Comparison of ENCODE assay signal across 13 cellular contexts in genomic region chr6:32609391-32609730, GRCh38. TPM values are rescaled to one million over a fixed set of nuclear protein-coding genes. Genes with fewer than 3 reads are reported as not detected.
DNase-seq lines count a peak whose midpoint lies in the region; ATAC-seq and TF ChIP-seq lines count a peak whose summit lies in the region.
"Had no signal": no experiment of that assay in that cellular context is flagged by ENCODE, and none has a peak within 500 bp of the region (broad histone marks: within the 10 kb centered on the region; RNA-seq: fewer than 3 reads in every experiment).

No MANE protein-coding gene starts in this region.

- no peak for DNase-seq in heart right ventricle
- DNase-seq in left cardiac atrium = no peak
- no peak for DNase-seq in adrenal gland
- DNase-seq in vagina (ENCODE audit: extremely low spot score in 2 of 2) = no peak
- no peak for DNase-seq in stimulated activated naive CD4-positive, alpha-beta T cell (lab: John Stamatoyannopoulos, UW)
- no peak for DNase-seq in activated T-helper 2 cell treated with anti-CD3 and anti-CD28 coated beads, Interferon-gamma antibody, Interleukin-2, Interleukin-4, amounts not matched to agents 10 μg/mL and 5 μg/mL and 100 μg/mL, durations not matched to agents 14 hours and 24 hours and 36 hours (ENCODE audit: low spot score)
- DNase-seq: activated B cell treated with CpG ODN at 0.5 μM for 24 hours, NCI-H2171 treated with DMSO at 0.1 percent for 48 hours, transverse colon had no signal

- no peak overlapping the region for H3K4me3 Mint-ChIP-seq in activated T-helper 2 cell treated with anti-CD3 and anti-CD28 coated beads, Interferon-gamma antibody, Interleukin-2, Interleukin-4, amounts not matched to agents 10 μg/mL and 5 μg/mL and 100 μg/mL, durations not matched to agents 14 hours and 24 hours and 36 hours (ENCODE audit: low read depth)
- H3K4me3 Mint-ChIP-seq: activated B cell treated with CpG ODN at 0.5 μM for 24 hours had no signal

- intact Hi-C loops in heart right ventricle (cut with DNase I) = loop anchor here in 1 of 10 donors (5.0 kb wide), 1 partner anchor 172 kb away; the partner anchor contains the start of gene HLA-DRA
- intact Hi-C loops in left cardiac atrium (cut with DNase I) = no loop called here
- intact Hi-C loops in adrenal gland (cut with DNase I) = no loop called here
- intact Hi-C loops in vagina (cut with DNase I) = no loop called here
- intact Hi-C loops in activated T-helper 2 cell treated with anti-CD3 and anti-CD28 coated beads, Interferon-gamma antibody, Interleukin-2, Interleukin-4, amounts not matched to agents 10 μg/mL and 5 μg/mL and 100 μg/mL, durations not matched to agents 14 hours and 24 hours and 36 hours (cut with micrococcal nuclease) = loop anchor here (10.0 kb wide), 1 partner anchor 735 kb away; no protein-coding TSS in a partner anchor

- peaks cover 16% of the 10 kb centered on the region for H3K4me1 Mint-ChIP-seq in activated T-helper 2 cell treated with anti-CD3 and anti-CD28 coated beads, Interferon-gamma antibody, Interleukin-2, Interleukin-4, amounts not matched to agents 10 μg/mL and 5 μg/mL and 100 μg/mL, durations not matched to agents 14 hours and 24 hours and 36 hours (ENCODE audit: low read depth)

- peaks cover 10% of the 10 kb centered on the region for H3K27me3 Mint-ChIP-seq in activated T-helper 2 cell treated with anti-CD3 and anti-CD28 coated beads, Interferon-gamma antibody, Interleukin-2, Interleukin-4, amounts not matched to agents 10 μg/mL and 5 μg/mL and 100 μg/mL, durations not matched to agents 14 hours and 24 hours and 36 hours (ENCODE audit: low read depth)
- H3K27me3 Mint-ChIP-seq: activated B cell treated with CpG ODN at 0.5 μM for 24 hours had no signal

- H3K36me3 Mint-ChIP-seq in activated T-helper 2 cell treated with anti-CD3 and anti-CD28 coated beads, Interferon-gamma antibody, Interleukin-2, Interleukin-4, amounts not matched to agents 10 μg/mL and 5 μg/mL and 100 μg/mL, durations not matched to agents 14 hours and 24 hours and 36 hours (ENCODE audit: low read depth) = no peaks in the 10 kb centered on the region

- TF ChIP-seq CTCF in heart right ventricle (IDR thresholded peaks at IDR 0.05) (no peak), adrenal gland (IDR thresholded peaks at IDR 0.05) (no peak), vagina (IDR thresholded peaks at IDR 0.05) (no peak)

- H3K27ac ChIP-seq in heart right ventricle (peak overlapping the region in 9 of 10 donors; percentile 43 to 90 (median 81)), adrenal gland (peak overlapping the region in 3 of 5 donors; percentile 45 to 83 (median 56)), vagina (peak overlapping the region; percentile 48)

- peaks cover 0 to 13% (median 0%) of the 10 kb centered on the region in 9 donors for H3K4me1 ChIP-seq in heart right ventricle
- no peaks in the 10 kb centered on the region for H3K4me1 ChIP-seq in adrenal gland (replicated peaks in 1 of 2)
- peaks cover 4% of the 10 kb centered on the region for H3K4me1 ChIP-seq in mucosa of stomach (ENCODE audit: control insufficient read depth, insufficient read depth, low read length)
- no peaks in the 10 kb centered on the region for H3K4me1 ChIP-seq in vagina
- H3K4me1 ChIP-seq: transverse colon had no signal

- H3K4me3 ChIP-seq in heart right ventricle (peak overlapping the region in 2 of 10 donors; percentile 9 to 12), adrenal gland (no peak overlapping the region), mucosa of stomach (ENCODE audit: low read length) (no peak overlapping the region), vagina (no peak overlapping the region)

- H3K27me3 ChIP-seq in heart right ventricle (no peaks in the 10 kb centered on the region), adrenal gland (no peaks in the 10 kb centered on the region), mucosa of stomach (ENCODE audit: control insufficient read depth, insufficient read depth, low read length) (no peaks in the 10 kb centered on the region), vagina (no peaks in the 10 kb centered on the region)
- H3K27me3 ChIP-seq: foreskin keratinocyte, transverse colon had no signal

- WGBS in heart right ventricle, 2 donors = 57 to 60% methylated on average over 3 of the region's 3 CpGs
- 38 to 72% (median 53%) methylated on average over 2 to 3 of the region's 3 CpGs for WGBS in adrenal gland, 4 donors

- no peaks in the 10 kb centered on the region for H3K9me3 Mint-ChIP-seq in activated T-helper 2 cell treated with anti-CD3 and anti-CD28 coated beads, Interferon-gamma antibody, Interleukin-2, Interleukin-4, amounts not matched to agents 10 μg/mL and 5 μg/mL and 100 μg/mL, durations not matched to agents 14 hours and 24 hours and 36 hours

- no peaks in the 10 kb centered on the region for H3K9me3 ChIP-seq in heart right ventricle
- H3K9me3 ChIP-seq in adrenal gland (replicated peaks in 1 of 3) = no peaks in the 10 kb centered on the region
- H3K9me3 ChIP-seq in mucosa of stomach (ENCODE audit: control insufficient read depth, low read length) = no peaks in the 10 kb centered on the region
- no peaks in the 10 kb centered on the region for H3K9me3 ChIP-seq in vagina
- H3K9me3 ChIP-seq: transverse colon had no signal

- H3K36me3 ChIP-seq in heart right ventricle (no peaks in the 10 kb centered on the region), adrenal gland (replicated peaks in 1 of 2) (no peaks in the 10 kb centered on the region), mucosa of stomach (ENCODE audit: control insufficient read depth, insufficient read depth, low read length) (no peaks in the 10 kb centered on the region), vagina (no peaks in the 10 kb centered on the region)
- H3K36me3 ChIP-seq: transverse colon had no signal

- TF ChIP-seq POLR2A in adrenal gland (IDR thresholded peaks at IDR 0.05) = no peak
- no peak for TF ChIP-seq POLR2A in vagina (IDR thresholded peaks at IDR 0.05)

- H3K27ac Mint-ChIP-seq in activated T-helper 2 cell treated with anti-CD3 and anti-CD28 coated beads, Interferon-gamma antibody, Interleukin-2, Interleukin-4, amounts not matched to agents 10 μg/mL and 5 μg/mL and 100 μg/mL, durations not matched to agents 14 hours and 24 hours and 36 hours = no peak overlapping the region
- H3K27ac Mint-ChIP-seq: activated B cell treated with CpG ODN at 0.5 μM for 24 hours had no signal

- peak in 3 of 8 donors; percentile 4 to 13 (median 9) for ATAC-seq in heart right ventricle
- no peak for ATAC-seq in left cardiac atrium
- ATAC-seq in HG02610 (IDR thresholded peaks at IDR 0.05; ENCODE audit: unreplicated experiment) = no peak

- peak overlapping the region; percentile 12 for H3K9ac ChIP-seq in mucosa of stomach (ENCODE audit: low read length)

RNA-seq across cellular contexts. Expression of gene HLA-DRB1, which starts 19.7 kb away (rescaled TPM):
- 100 to 1,000 TPM in 3 of 10 donors, 10 to 100 TPM in 7; 29.2 to 313 (median 76.4) TPM for total RNA-seq in heart right ventricle
- 10 to 100 TPM; 28.8 to 83.7 TPM for polyA plus RNA-seq in heart right ventricle
- 10 to 100 TPM; 45.9 to 90.4 TPM for total RNA-seq in left cardiac atrium
- 100 to 1,000 TPM in 6 of 8 donors, 10 to 100 TPM in 2; 51.7 to 627 (median 164) TPM for total RNA-seq in adrenal gland
- polyA plus RNA-seq in adrenal gland = 100 to 1,000 TPM in 1 of 3 donors, 10 to 100 TPM in 2; 33.1 to 104 (median 69.2) TPM
- 25.5 TPM for total RNA-seq in vagina
- 22.9 and 27.2 TPM in 2 replicates for total RNA-seq in activated T-helper 2 cell treated with anti-CD3 and anti-CD28 coated beads, Interferon-gamma antibody, Interleukin-2, Interleukin-4, amounts not matched to agents 10 μg/mL and 5 μg/mL and 100 μg/mL, durations not matched to agents 14 hours and 24 hours and 36 hours
- total RNA-seq: foreskin keratinocyte had no signal
- polyA plus RNA-seq: AG04450 had no signal

RNA-seq across cellular contexts. Expression of gene HLA-DQA1, which starts 27.8 kb away (rescaled TPM):
- 100 to 1,000 TPM in 1 of 10 donors, 10 to 100 TPM in 7, 1 to 10 TPM in 2; 1.3 to 136 (median 16.2) TPM for total RNA-seq in heart right ventricle
- 1 to 10 TPM; 5.9 to 9.6 TPM for polyA plus RNA-seq in heart right ventricle
- total RNA-seq in left cardiac atrium = 1 to 10 TPM; 7.7 to 8.3 TPM
- total RNA-seq in adrenal gland = 100 to 1,000 TPM in 1 of 8 donors, 10 to 100 TPM in 4, 1 to 10 TPM in 3; 2.9 to 135 (median 19.3) TPM
- polyA plus RNA-seq in adrenal gland = 10 to 100 TPM in 2 of 3 donors, 1 to 10 TPM in 1; 7.4 to 20.1 (median 16.9) TPM
- total RNA-seq in vagina = 7.4 TPM
- total RNA-seq in activated T-helper 2 cell treated with anti-CD3 and anti-CD28 coated beads, Interferon-gamma antibody, Interleukin-2, Interleukin-4, amounts not matched to agents 10 μg/mL and 5 μg/mL and 100 μg/mL, durations not matched to agents 14 hours and 24 hours and 36 hours = 5.0 and 6.3 TPM in 2 replicates
- total RNA-seq: foreskin keratinocyte had no signal
- polyA plus RNA-seq: AG04450, foreskin keratinocyte had no signal

RNA-seq across cellular contexts. Expression of gene HLA-DQB1, which starts 57.1 kb away (rescaled TPM):
- total RNA-seq in heart right ventricle (10 to 100 TPM in 6 of 10 donors, 1 to 10 TPM in 4; 6.2 to 73.7 (median 14.4) TPM), left cardiac atrium (10 to 100 TPM in 1 of 2 donors, 1 to 10 TPM in 1; 4.6 to 15.3 TPM), adrenal gland (100 to 1,000 TPM in 1 of 8 donors, 10 to 100 TPM in 2, 1 to 10 TPM in 5; 1.5 to 208 (median 9.4) TPM), vagina (3.2 TPM)
- polyA plus RNA-seq in heart right ventricle (10 to 100 TPM; 18.8 to 81.2 TPM), adrenal gland (100 to 1,000 TPM in 2 of 3 donors, 1 to 10 TPM in 1; 8.8 to 189 (median 151) TPM)
- 1.6 and 2.7 TPM in 2 replicates for total RNA-seq in activated T-helper 2 cell treated with anti-CD3 and anti-CD28 coated beads, Interferon-gamma antibody, Interleukin-2, Interleukin-4, amounts not matched to agents 10 μg/mL and 5 μg/mL and 100 μg/mL, durations not matched to agents 14 hours and 24 hours and 36 hours
- polyA plus RNA-seq: AG04450 had no signal
